Comparison of ENCODE assay signal across 8 cellular contexts in the genomic region with DNA sequence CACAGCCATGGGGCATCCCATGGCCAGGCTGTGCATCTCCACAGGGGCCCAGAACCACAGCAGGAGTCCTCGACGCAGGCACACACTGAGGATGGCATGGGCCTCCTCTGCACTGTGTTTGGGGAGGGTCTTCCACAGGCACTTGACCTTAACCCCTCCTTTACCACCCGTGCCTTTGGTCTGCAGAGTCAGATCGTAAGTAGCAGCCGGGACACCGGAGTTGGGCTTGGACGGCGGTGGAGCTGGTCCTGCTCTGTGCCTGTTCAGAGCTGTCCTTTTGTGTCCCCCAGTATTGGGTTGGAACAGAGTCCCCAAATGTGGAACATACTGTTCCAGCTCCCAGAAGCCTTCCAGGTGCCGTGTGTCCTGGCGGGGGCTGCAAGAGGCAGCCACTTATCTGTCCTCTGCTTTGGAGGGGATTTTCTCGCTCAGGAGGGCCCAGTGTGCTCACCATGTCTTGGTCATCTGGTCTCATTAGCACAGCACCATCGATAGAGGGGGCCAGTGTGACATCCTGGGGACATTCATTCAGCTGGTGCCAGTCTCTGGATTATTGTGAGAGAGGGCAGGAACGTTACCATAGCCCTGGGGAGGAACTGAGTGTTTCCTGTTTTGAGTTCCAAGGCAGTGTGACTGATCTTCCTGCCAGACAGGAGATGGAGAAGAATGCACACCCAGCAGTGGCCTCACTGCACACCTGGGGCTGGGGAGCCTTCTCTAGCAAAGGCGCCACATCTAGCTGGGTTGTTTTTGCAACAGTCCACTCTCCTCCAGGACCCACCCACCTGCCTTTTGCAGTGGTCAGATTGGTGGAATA. TPM values are rescaled to one million over a fixed set of nuclear protein-coding genes. Genes with fewer than 3 reads are reported as not detected.
DNase-seq lines count a peak whose midpoint lies in the region; ATAC-seq and TF ChIP-seq lines count a peak whose summit lies in the region.

No MANE protein-coding gene starts in this region.

- peak; percentile 19 for TF ChIP-seq CTCF in natural killer cell (IDR thresholded peaks at IDR 0.05)
- TF ChIP-seq CTCF in KMS-11 (conservative IDR thresholded peaks at IDR 0.05; ENCODE audit: low read depth, low read length), result peak; percentile 50
- TF ChIP-seq CTCF in breast epithelium (IDR thresholded peaks at IDR 0.05), result peak; percentile 57 to 82 (median 72)

- ATAC-seq in natural killer cell (peak in 1 of 3 donors; percentile 36), HG02938 (IDR thresholded peaks at IDR 0.05; ENCODE audit: unreplicated experiment) (no peak)
- ATAC-seq in natural killer cell treated with Interleukin-12 subunit alpha and Interleukin-12 subunit beta and Interleukin-15 and Interleukin-18, amount 100 ng/mL, for 72 hours, result no peak
- peak; percentile 21 for ATAC-seq in stimulated activated naive CD8-positive, alpha-beta T cell treated with anti-CD3 and anti-CD28 coated beads, Interleukin-15, amount 100 ng/mL, for 72 hours

- H3K27me3 ChIP-seq in KMS-11 (ENCODE audit: insufficient read depth, low read depth) (no peaks in the 10 kb centered on the region), breast epithelium (peaks cover 0 to 8% of the 10 kb centered on the region in 2 donors)

- H3K36me3 Mint-ChIP-seq in natural killer cell, result no peaks in the 10 kb centered on the region
- H3K36me3 Mint-ChIP-seq in natural killer cell treated with Interleukin-12 subunit alpha and Interleukin-12 subunit beta and Interleukin-15 and Interleukin-18, amount 100 ng/mL, for 72 hours, result no peaks in the 10 kb centered on the region

- H3K27ac ChIP-seq in KMS-11 (no peak overlapping the region), SK-N-MC (no peak overlapping the region), breast epithelium (peak overlapping the region; percentile 59 to 94)

- H3K9ac ChIP-seq in KMS-11, result no peak overlapping the region
- no peak overlapping the region for H3K9ac ChIP-seq in SK-N-MC (ENCODE audit: insufficient read length)

- no peak overlapping the region for H2AFZ ChIP-seq in KMS-11 (ENCODE audit: low read depth)

- H3K4me3 ChIP-seq in KMS-11 (IDR thresholded peaks at IDR 0.05; ENCODE audit: insufficient read depth, low read depth, low read length), result no peak overlapping the region
- no peak overlapping the region for H3K4me3 ChIP-seq in SK-N-MC
- peak overlapping the region in 1 of 3 donors; percentile 19 for H3K4me3 ChIP-seq in breast epithelium

- H3K36me3 ChIP-seq in KMS-11 (ENCODE audit: insufficient read depth), result no peaks in the 10 kb centered on the region
- no peaks in the 10 kb centered on the region for H3K36me3 ChIP-seq in SK-N-MC (ENCODE audit: insufficient read depth, low read length)
- H3K36me3 ChIP-seq in breast epithelium, result no peaks in the 10 kb centered on the region

- no peak for DNase-seq in natural killer cell
- DNase-seq in natural killer cell treated with Interleukin-12 subunit alpha and Interleukin-12 subunit beta and Interleukin-15 and Interleukin-18, amount 100 ng/mL, for 72 hours (ENCODE audit: low spot score), result no peak
- DNase-seq in SK-N-MC (ENCODE audit: low read depth, low spot score), result peak; percentile 56
- DNase-seq in breast epithelium (ENCODE audit: low spot score in 2 of 2), result peak; percentile 81 to 93
- DNase-seq in kidney glomerular epithelial cell (lab: John Stamatoyannopoulos, UW), result peak; percentile 20
- peak; percentile 55 to 67 for DNase-seq in stimulated activated naive CD8-positive, alpha-beta T cell treated with anti-CD3 and anti-CD28 coated beads, Interleukin-15, amount 100 ng/mL, for 72 hours

- H3K27ac Mint-ChIP-seq in natural killer cell, result peak overlapping the region in 1 of 2 donors; percentile 73
- H3K27ac Mint-ChIP-seq in natural killer cell treated with Interleukin-12 subunit alpha and Interleukin-12 subunit beta and Interleukin-15 and Interleukin-18, amount 100 ng/mL, for 72 hours, result no peak overlapping the region
- no peak overlapping the region for H3K27ac Mint-ChIP-seq in stimulated activated naive CD8-positive, alpha-beta T cell treated with anti-CD3 and anti-CD28 coated beads, Interleukin-15, amount 100 ng/mL, for 72 hours

- no peaks in the 10 kb centered on the region for H3K9me3 Mint-ChIP-seq in natural killer cell
- no peaks in the 10 kb centered on the region for H3K9me3 Mint-ChIP-seq in natural killer cell treated with Interleukin-12 subunit alpha and Interleukin-12 subunit beta and Interleukin-15 and Interleukin-18, amount 100 ng/mL, for 72 hours
- no peaks in the 10 kb centered on the region for H3K9me3 Mint-ChIP-seq in stimulated activated naive CD8-positive, alpha-beta T cell treated with anti-CD3 and anti-CD28 coated beads, Interleukin-15, amount 100 ng/mL, for 72 hours

- intact Hi-C loops in natural killer cell (cut with micrococcal nuclease), result loop anchor here (1.0 to 5.0 kb wide), 3 partner anchors 41 to 278 kb away; no protein-coding TSS in a partner anchor
- intact Hi-C loops in breast epithelium (cut with DNase I; ENCODE audit: low total_unique reads), result no loop called here

- H4K20me1 ChIP-seq in KMS-11 (ENCODE audit: insufficient read depth), result no peaks in the 10 kb centered on the region

- H3K9me3 ChIP-seq in SK-N-MC (ENCODE audit: low read depth, low read length) (no peaks in the 10 kb centered on the region), breast epithelium (no peaks in the 10 kb centered on the region)

- peaks cover 31% of the 10 kb centered on the region for H3K4me1 ChIP-seq in KMS-11 (ENCODE audit: low read depth, poor library complexity, severe bottlenecking)
- H3K4me1 ChIP-seq in breast epithelium, result peaks cover 17 to 35% of the 10 kb centered on the region in 2 donors

- TF ChIP-seq POLR2A in breast epithelium (IDR thresholded peaks at IDR 0.05), result no peak

- no peak overlapping the region for H3K4me2 ChIP-seq in KMS-11

- no peaks in the 10 kb centered on the region for H3K27me3 Mint-ChIP-seq in natural killer cell (ENCODE audit: low read depth in 2 of 2)
- H3K27me3 Mint-ChIP-seq in natural killer cell treated with Interleukin-12 subunit alpha and Interleukin-12 subunit beta and Interleukin-15 and Interleukin-18, amount 100 ng/mL, for 72 hours, result no peaks in the 10 kb centered on the region
- no peaks in the 10 kb centered on the region for H3K27me3 Mint-ChIP-seq in stimulated activated naive CD8-positive, alpha-beta T cell treated with anti-CD3 and anti-CD28 coated beads, Interleukin-15, amount 100 ng/mL, for 72 hours

- H3K4me3 Mint-ChIP-seq in natural killer cell, result no peak overlapping the region
- no peak overlapping the region for H3K4me3 Mint-ChIP-seq in natural killer cell treated with Interleukin-12 subunit alpha and Interleukin-12 subunit beta and Interleukin-15 and Interleukin-18, amount 100 ng/mL, for 72 hours
- H3K4me3 Mint-ChIP-seq in stimulated activated naive CD8-positive, alpha-beta T cell treated with anti-CD3 and anti-CD28 coated beads, Interleukin-15, amount 100 ng/mL, for 72 hours, result peak overlapping the region in 1 of 2 donors; percentile 23

- peaks cover 16 to 21% of the 10 kb centered on the region in 2 donors for H3K4me1 Mint-ChIP-seq in natural killer cell
- peaks cover 14 to 17% of the 10 kb centered on the region in 2 donors for H3K4me1 Mint-ChIP-seq in natural killer cell treated with Interleukin-12 subunit alpha and Interleukin-12 subunit beta and Interleukin-15 and Interleukin-18, amount 100 ng/mL, for 72 hours (ENCODE audit: low read depth in 2 of 2)
- H3K4me1 Mint-ChIP-seq in stimulated activated naive CD8-positive, alpha-beta T cell treated with anti-CD3 and anti-CD28 coated beads, Interleukin-15, amount 100 ng/mL, for 72 hours, result peaks cover 57% of the 10 kb centered on the region

- no peaks in the 10 kb centered on the region for H3K79me2 ChIP-seq in KMS-11 (ENCODE audit: insufficient read depth, low read depth)

RNA-seq across cellular contexts. Expression of a gene that starts 12.4 kb away (rescaled TPM):
- 10 to 100 TPM; 45.1 to 69.8 (median 48.5) TPM for total RNA-seq in natural killer cell
- 10 to 100 TPM; 59.5 to 75.7 TPM for total RNA-seq in natural killer cell treated with Interleukin-12 subunit alpha and Interleukin-12 subunit beta and Interleukin-15 and Interleukin-18, amount 100 ng/mL, for 72 hours
- 10 to 100 TPM; 20.6 to 59.3 (median 39.5) TPM for total RNA-seq in breast epithelium

RNA-seq across cellular contexts. Expression of a gene that starts 12.6 kb away (rescaled TPM):
- 10 to 100 TPM; 17.2 to 22.7 (median 19.2) TPM for total RNA-seq in natural killer cell
- total RNA-seq in natural killer cell treated with Interleukin-12 subunit alpha and Interleukin-12 subunit beta and Interleukin-15 and Interleukin-18, amount 100 ng/mL, for 72 hours, result 10 to 100 TPM; 19.3 to 22.9 TPM
- 10 to 100 TPM; 16.6 to 22.4 (median 19.7) TPM for total RNA-seq in breast epithelium

RNA-seq across cellular contexts. Expression of a gene that starts 29.8 kb away (rescaled TPM):
- total RNA-seq in natural killer cell (100 to 1,000 TPM; 107 to 130 (median 129) TPM), breast epithelium (10 to 100 TPM; 63.0 to 92.1 (median 87.1) TPM)
- total RNA-seq in natural killer cell treated with Interleukin-12 subunit alpha and Interleukin-12 subunit beta and Interleukin-15 and Interleukin-18, amount 100 ng/mL, for 72 hours, result 100 to 1,000 TPM in 1 of 2 donors, 10 to 100 TPM in 1; 78.5 to 115 TPM

Comparison
In these comparisons a context has a peak if more than half of its experiments do, and no peak if none do; other contexts are left out.
1. DNase-seq: peak in SK-N-MC (single experiment), breast epithelium (2 of 2), kidney glomerular epithelial cell (single experiment) and stimulated activated naive CD8-positive, alpha-beta T cell treated with anti-CD3 and anti-CD28 coated beads, Interleukin-15, amount 100 ng/mL, for 72 hours (2 of 2); none in natural killer cell (single experiment) and natural killer cell treated with Interleukin-12 subunit alpha and Interleukin-12 subunit beta and Interleukin-15 and Interleukin-18, amount 100 ng/mL, for 72 hours (single experiment).
2. CTCF ChIP-seq: peak in every context shown above with its lines; median percentile 72 in breast epithelium; 50 in KMS-11; 19 in natural killer cell.
3. H3K27ac ChIP-seq: peak in breast epithelium (2 of 2); none in KMS-11 (single experiment) and SK-N-MC (single experiment).